Comparison of ENCODE assay signal across 13 cellular contexts in genomic region chr1:40876891-40877290, GRCh38. TPM values are rescaled to one million over a fixed set of nuclear protein-coding genes. Genes with fewer than 3 reads are reported as not detected.
DNase-seq lines count a peak whose midpoint lies in the region; ATAC-seq, FAIRE-seq and TF ChIP-seq lines count a peak whose summit lies in the region.
"Had no signal": no experiment of that assay in that cellular context is flagged by ENCODE, and none has a peak within 500 bp of the region (broad histone marks: within the 10 kb centered on the region; RNA-seq: fewer than 3 reads in every experiment).

No MANE protein-coding gene starts in this region.

- H3K36me3 Mint-ChIP-seq in activated naive CD4-positive, alpha-beta T cell treated with anti-CD3 and anti-CD28 coated beads for 36 hours (ENCODE audit: low read depth), result peaks cover 4% of the 10 kb centered on the region
- H3K36me3 Mint-ChIP-seq in activated T-helper 1 cell treated with anti-CD3 and anti-CD28 coated beads, Interleukin-12 subunit alpha, Interleukin-12 subunit beta, Interleukin-2, Interleukin-4 antibody, amounts not matched to agents 30 ng/mL and 10 ng/mL and 1 ng/mL, durations not matched to agents 14 hours and 24 hours and 36 hours (ENCODE audit: low read depth), result peaks cover 10% of the 10 kb centered on the region
- H3K36me3 Mint-ChIP-seq: naive thymus-derived CD8-positive, alpha-beta T cell had no signal

- CTCF ChIA-PET in activated naive CD4-positive, alpha-beta T cell treated with anti-CD3 and anti-CD28 coated beads for 36 hours (lab: Charles Lee), result interaction anchor here (0.6 to 2.6 kb wide), 3 partner anchors 27 to 76 kb away, joined by 3 to 12 read pairs (median 6); no protein-coding TSS in a partner anchor

- H3K27me3 ChIP-seq in keratinocyte (ENCODE audit: control insufficient read depth, extremely low read depth, insufficient read depth, low read length) (no peaks in the 10 kb centered on the region), tibial artery (no peaks in the 10 kb centered on the region)
- H3K27me3 ChIP-seq: adrenal gland had no signal

- H3K36me3 ChIP-seq in keratinocyte (ENCODE audit: control insufficient read depth in 2 of 2, extremely low read depth in 1 of 2, insufficient read depth in 2 of 2, low read length in 2 of 2), result no peaks in the 10 kb centered on the region
- peaks cover 0 to 4% (median 0%) of the 10 kb centered on the region in 3 donors for H3K36me3 ChIP-seq in tibial artery
- H3K36me3 ChIP-seq: adrenal gland had no signal

- peaks cover 30% of the 10 kb centered on the region for H3K4me1 Mint-ChIP-seq in activated naive CD4-positive, alpha-beta T cell treated with anti-CD3 and anti-CD28 coated beads for 36 hours (ENCODE audit: low read depth)
- peaks cover 52% of the 10 kb centered on the region for H3K4me1 Mint-ChIP-seq in activated T-helper 1 cell treated with anti-CD3 and anti-CD28 coated beads, Interleukin-12 subunit alpha, Interleukin-12 subunit beta, Interleukin-2, Interleukin-4 antibody, amounts not matched to agents 30 ng/mL and 10 ng/mL and 1 ng/mL, durations not matched to agents 14 hours and 24 hours and 36 hours (ENCODE audit: low read depth)

- no peaks in the 10 kb centered on the region for H4K20me1 ChIP-seq in keratinocyte (ENCODE audit: control insufficient read depth, extremely low read depth, insufficient read depth, low read length)

- H3K9me1 ChIP-seq in keratinocyte (ENCODE audit: control insufficient read depth, extremely low read depth, insufficient read depth, low read length), result no peaks in the 10 kb centered on the region

- H3K27me3 Mint-ChIP-seq in activated naive CD4-positive, alpha-beta T cell treated with anti-CD3 and anti-CD28 coated beads for 36 hours (ENCODE audit: low read depth), result peaks cover 3% of the 10 kb centered on the region
- H3K27me3 Mint-ChIP-seq in activated T-helper 1 cell treated with anti-CD3 and anti-CD28 coated beads, Interleukin-12 subunit alpha, Interleukin-12 subunit beta, Interleukin-2, Interleukin-4 antibody, amounts not matched to agents 30 ng/mL and 10 ng/mL and 1 ng/mL, durations not matched to agents 14 hours and 24 hours and 36 hours (ENCODE audit: insufficient read depth), result peaks cover 2% of the 10 kb centered on the region

- peaks cover 13% of the 10 kb centered on the region for H3K9me3 Mint-ChIP-seq in activated naive CD4-positive, alpha-beta T cell treated with anti-CD3 and anti-CD28 coated beads for 36 hours
- H3K9me3 Mint-ChIP-seq in activated T-helper 1 cell treated with anti-CD3 and anti-CD28 coated beads, Interleukin-12 subunit alpha, Interleukin-12 subunit beta, Interleukin-2, Interleukin-4 antibody, amounts not matched to agents 30 ng/mL and 10 ng/mL and 1 ng/mL, durations not matched to agents 14 hours and 24 hours and 36 hours, result peaks cover 8% of the 10 kb centered on the region

- peak; percentile 52 for FAIRE-seq in keratinocyte (lab: Jason Lieb, UNC)
- no peak for FAIRE-seq in RCC 7860 (lab: Jason Lieb, UNC)

- intact Hi-C loops in activated naive CD4-positive, alpha-beta T cell treated with anti-CD3 and anti-CD28 coated beads for 36 hours (cut with micrococcal nuclease), result no loop called here
- intact Hi-C loops in activated T-helper 1 cell treated with anti-CD3 and anti-CD28 coated beads, Interleukin-12 subunit alpha, Interleukin-12 subunit beta, Interleukin-2, Interleukin-4 antibody, amounts not matched to agents 30 ng/mL and 10 ng/mL and 1 ng/mL, durations not matched to agents 14 hours and 24 hours and 36 hours (cut with micrococcal nuclease), result no loop called here
- intact Hi-C loops in tibial artery (cut with DNase I; ENCODE audit: low total_unique reads), result no loop called here

- peak overlapping the region; percentile 41 for H3K4me2 ChIP-seq in keratinocyte (ENCODE audit: control insufficient read depth, extremely low read depth, insufficient read depth, low read depth, low read length)

- peak overlapping the region; percentile 86 for H3K27ac ChIP-seq in keratinocyte (ENCODE audit: control insufficient read depth, insufficient read depth, low read length)
- H3K27ac ChIP-seq in tibial artery, result peak overlapping the region; percentile 77 to 82

- H3K9me3 ChIP-seq in keratinocyte (ENCODE audit: control insufficient read depth, low read depth, low read length) (no peaks in the 10 kb centered on the region), tibial artery (no peaks in the 10 kb centered on the region)

- peak overlapping the region; percentile 65 for H3K9ac ChIP-seq in keratinocyte (ENCODE audit: control insufficient read depth, extremely low read depth, insufficient read depth, low read length)

- H2AFZ ChIP-seq in keratinocyte (ENCODE audit: control insufficient read depth, low read length), result no peak overlapping the region

- TF ChIP-seq CTCF in keratinocyte (optimal IDR thresholded peaks at IDR 0.05 in 1 of 3, IDR thresholded peaks at IDR 0.05 in 1 of 3, conservative IDR thresholded peaks at IDR 0.05 in 1 of 3; ENCODE audit: extremely low read depth in 1 of 3, insufficient read depth in 2 of 3, low read length in 3 of 3) (no peak), tibial artery (IDR thresholded peaks at IDR 0.05) (no peak)

- no peaks in the 10 kb centered on the region for H3K79me2 ChIP-seq in keratinocyte (ENCODE audit: control insufficient read depth, insufficient read depth, low read length)

- peaks cover 75% of the 10 kb centered on the region for H3K4me1 ChIP-seq in keratinocyte (ENCODE audit: control insufficient read depth, extremely low read depth, insufficient read depth, low read length)
- H3K4me1 ChIP-seq in tibial artery, result peaks cover 0 to 27% (median 15%) of the 10 kb centered on the region in 4 donors
- H3K4me1 ChIP-seq: adrenal gland had no signal

- H3K27ac Mint-ChIP-seq in activated naive CD4-positive, alpha-beta T cell treated with anti-CD3 and anti-CD28 coated beads for 36 hours, result peak overlapping the region; percentile 50
- peak overlapping the region; percentile 40 for H3K27ac Mint-ChIP-seq in activated T-helper 1 cell treated with anti-CD3 and anti-CD28 coated beads, Interleukin-12 subunit alpha, Interleukin-12 subunit beta, Interleukin-2, Interleukin-4 antibody, amounts not matched to agents 30 ng/mL and 10 ng/mL and 1 ng/mL, durations not matched to agents 14 hours and 24 hours and 36 hours

- no peak for ATAC-seq in GM21528 (IDR thresholded peaks at IDR 0.05; ENCODE audit: low FRiP score, unreplicated experiment)
- ATAC-seq: naive thymus-derived CD8-positive, alpha-beta T cell had no signal

- H3K4me3 ChIP-seq in keratinocyte (ENCODE audit: control insufficient read depth in 2 of 3, extremely low read depth in 1 of 3, insufficient read depth in 2 of 3, low read depth in 1 of 3, low read length in 3 of 3) (no peak overlapping the region), tibial artery (no peak overlapping the region)
- H3K4me3 ChIP-seq: adrenal gland had no signal

- H3K4me3 Mint-ChIP-seq in activated naive CD4-positive, alpha-beta T cell treated with anti-CD3 and anti-CD28 coated beads for 36 hours, result no peak overlapping the region
- no peak overlapping the region for H3K4me3 Mint-ChIP-seq in activated T-helper 1 cell treated with anti-CD3 and anti-CD28 coated beads, Interleukin-12 subunit alpha, Interleukin-12 subunit beta, Interleukin-2, Interleukin-4 antibody, amounts not matched to agents 30 ng/mL and 10 ng/mL and 1 ng/mL, durations not matched to agents 14 hours and 24 hours and 36 hours
- H3K4me3 Mint-ChIP-seq: naive thymus-derived CD8-positive, alpha-beta T cell had no signal

- dilution Hi-C loops in keratinocyte (cut with MboI; ENCODE audit: extremely low pct_ligation_motif_present, low sequenced_read_pairs), result no loop called here

- DNase-seq in activated naive CD4-positive, alpha-beta T cell treated with anti-CD3 and anti-CD28 coated beads for 36 hours, result no peak
- no peak for DNase-seq in activated naive CD4-positive, alpha-beta T cell (lab: John Stamatoyannopoulos, UW)
- no peak for DNase-seq in activated T-helper 1 cell treated with anti-CD3 and anti-CD28 coated beads, Interleukin-12 subunit alpha, Interleukin-12 subunit beta, Interleukin-2, Interleukin-4 antibody, amounts not matched to agents 30 ng/mL and 10 ng/mL and 1 ng/mL, durations not matched to agents 14 hours and 24 hours and 36 hours (ENCODE audit: low spot score)
- no peak for DNase-seq in keratinocyte (ENCODE audit: low read depth, low spot score)
- no peak for DNase-seq in tibial artery
- DNase-seq in RCC 7860 (ENCODE audit: low spot score), result no peak
- no peak for DNase-seq in SK-N-DZ (ENCODE audit: low spot score)
- DNase-seq: naive thymus-derived CD8-positive, alpha-beta T cell; NCI-H1092 treated with DMSO at 0.1 percent for 48 hours; NCI-H345 had no signal

RNA-seq across cellular contexts. Expression of gene CITED4, which starts 14.7 kb away (rescaled TPM):
- 1 to 10 TPM; 2.4 TPM for total RNA-seq in activated naive CD4-positive, alpha-beta T cell treated with anti-CD3 and anti-CD28 coated beads for 36 hours
- total RNA-seq in activated T-helper 1 cell treated with anti-CD3 and anti-CD28 coated beads, Interleukin-12 subunit alpha, Interleukin-12 subunit beta, Interleukin-2, Interleukin-4 antibody, amounts not matched to agents 30 ng/mL and 10 ng/mL and 1 ng/mL, durations not matched to agents 14 hours and 24 hours and 36 hours, result 4.1 and 5.0 TPM in 2 replicates
- 11.2 to 30.6 TPM (median 13.3 TPM) in 3 replicates for polyA plus RNA-seq in keratinocyte
- 2.7 TPM for polyA plus RNA-seq in keratinocyte (2011; ENCODE audit: low read depth)
- 15.1 and 73.1 TPM in 2 replicates for polyA plus RNA-seq in keratinocyte (2011; cell fraction: cytosol; rRNA removed)
- polyA plus RNA-seq in keratinocyte (2011; cell fraction: nucleus; rRNA removed), result 16.6 and 36.4 TPM in 2 replicates
- polyA plus RNA-seq in keratinocyte (2012; ENCODE audit: low replicate concordance), result 34.1 and 105 TPM in 2 replicates
- 3.1 to 43.1 TPM (median 5.1 TPM) in 3 replicates for polyA minus RNA-seq in keratinocyte
- polyA minus RNA-seq in keratinocyte (2011; cell fraction: cytosol; rRNA and poly(A)+ RNA removed), result 161 TPM
- 29.6 and 41.6 TPM in 2 replicates for polyA minus RNA-seq in keratinocyte (2011; cell fraction: nucleus; rRNA and poly(A)+ RNA removed)
- 5.2 and 9.1 TPM in 2 replicates for polyA plus RNA-seq in SK-N-DZ (2014; cell fraction: cytosol; rRNA removed)
- 3.8 and 5.3 TPM in 2 replicates for polyA plus RNA-seq in SK-N-DZ (2014; cell fraction: nucleus; rRNA removed)
- total RNA-seq: HT1080 had no signal
